ENCODE assay signal across 1 cellular context in genomic region chr17:45149669-45150603, GRCh38.
TF ChIP-seq lines count a peak whose summit lies in the region.

No MANE protein-coding gene starts in this region.

TF ChIP-seq in HepG2, 621 proteins besides CTCF, POLR2A, EP300 and RAD21 (continued from another document and continues in another):
- TF ChIP-seq TFDP1 (CRISPR knock-in tag; IDR thresholded peaks at IDR 0.05; ENCODE audit: borderline replicate concordance) (no peak), MNT (IDR thresholded peaks at IDR 0.05) (no peak), HNRNPLL (IDR thresholded peaks at IDR 0.05; ENCODE audit: low read depth, low read length, poor library complexity, severe bottlenecking) (peak; percentile 39), CEBPB (IDR thresholded peaks at IDR 0.05; ENCODE audit: borderline replicate concordance, low read depth, low read length) (no peak), PHB2 (IDR thresholded peaks at IDR 0.05; ENCODE audit: partially characterized antibody) (no peak), ZNF337 (CRISPR knock-in tag; IDR thresholded peaks at IDR 0.05; ENCODE audit: borderline replicate concordance, low read depth) (no peak), IKZF5 (CRISPR knock-in tag; IDR thresholded peaks at IDR 0.05) (no peak; the same call in 1 of the 2 replicates), NR2C2 (CRISPR knock-in tag; IDR thresholded peaks at IDR 0.05; ENCODE audit: borderline replicate concordance) (no peak), PHF8 (CRISPR knock-in tag; IDR thresholded peaks at IDR 0.05) (peak; percentile 33; the same call in 1 of the 2 replicates), GZF1 (CRISPR knock-in tag; IDR thresholded peaks at IDR 0.05) (no peak), ZNF180 (CRISPR knock-in tag; IDR thresholded peaks at IDR 0.05; ENCODE audit: borderline replicate concordance, low read depth) (no peak), ZNF616 (CRISPR knock-in tag; IDR thresholded peaks at IDR 0.05; ENCODE audit: low read depth) (no peak; the same call in 1 of the 2 replicates), BCL6 (CRISPR knock-in tag; IDR thresholded peaks at IDR 0.05) (no peak), GMEB1 (CRISPR knock-in tag; IDR thresholded peaks at IDR 0.05; ENCODE audit: borderline replicate concordance) (no peak), IKZF4 (CRISPR knock-in tag; IDR thresholded peaks at IDR 0.05; ENCODE audit: borderline replicate concordance, low read depth, not compliant biosample characterization) (peak; percentile 25), NPAS2 (CRISPR knock-in tag; IDR thresholded peaks at IDR 0.05; ENCODE audit: borderline replicate concordance) (no peak), CCDC6 (CRISPR knock-in tag; IDR thresholded peaks at IDR 0.05) (0 out of 2 replicates have a peak, but pooled peaks have one; percentile 22), ATAD3A (CRISPR knock-in tag; IDR thresholded peaks at IDR 0.05) (no peak), ZNF878 (CRISPR knock-in tag; IDR thresholded peaks at IDR 0.05) (no peak), PRDM10 (CRISPR knock-in tag; IDR thresholded peaks at IDR 0.05; ENCODE audit: low read depth) (no peak), ELK4 (CRISPR knock-in tag; IDR thresholded peaks at IDR 0.05; ENCODE audit: borderline replicate concordance) (no peak), ZBTB40 (IDR thresholded peaks at IDR 0.05) (no peak), ZBTB40 (CRISPR knock-in tag; IDR thresholded peaks at IDR 0.05) (no peak), ZGPAT (CRISPR knock-in tag; IDR thresholded peaks at IDR 0.05) (0 out of 2 replicates have a peak, but pooled peaks have one; percentile 12), ZSCAN31 (CRISPR knock-in tag; IDR thresholded peaks at IDR 0.05; ENCODE audit: low read depth) (no peak), ETV6 (CRISPR knock-in tag; conservative IDR thresholded peaks at IDR 0.05) (no peak; the same call in 1 of the 2 replicates), NFIC (IDR thresholded peaks at IDR 0.05; ENCODE audit: low read length) (no peak), ZSCAN21 (CRISPR knock-in tag; IDR thresholded peaks at IDR 0.05; ENCODE audit: borderline replicate concordance) (peak; percentile 84), CC2D1A (CRISPR knock-in tag; IDR thresholded peaks at IDR 0.05) (no peak), TCF7 (IDR thresholded peaks at IDR 0.05; ENCODE audit: low read depth) (no peak), MYNN (CRISPR knock-in tag; IDR thresholded peaks at IDR 0.05; ENCODE audit: low read depth) (no peak), KDM2A (CRISPR knock-in tag; IDR thresholded peaks at IDR 0.05; ENCODE audit: borderline replicate concordance, low read depth) (peak; percentile 78), KAT7 (CRISPR knock-in tag; IDR thresholded peaks at IDR 0.05; ENCODE audit: borderline replicate concordance) (0 out of 2 replicates have a peak, but pooled peaks have one; percentile 73), ZBTB8A (CRISPR knock-in tag; IDR thresholded peaks at IDR 0.05; ENCODE audit: borderline replicate concordance, low read depth) (no peak), BRF2 (CRISPR knock-in tag; IDR thresholded peaks at IDR 0.05) (no peak), ZBTB1 (CRISPR knock-in tag; IDR thresholded peaks at IDR 0.05; ENCODE audit: borderline replicate concordance) (no peak)
